29 cellular contexts compared by ENCODE assay signal in genomic region chr13:43116242-43116641, GRCh38.
DNase-seq lines count a peak whose midpoint lies in the region; ATAC-seq, FAIRE-seq and TF ChIP-seq lines count a peak whose summit lies in the region.
"Had no signal": no experiment of that assay in that cellular context is flagged by ENCODE, and none has a peak within 500 bp of the region (broad histone marks: within the 10 kb centered on the region; RNA-seq: fewer than 3 reads in every experiment).

No MANE protein-coding gene starts in this region.

- BruUV-seq in HepG2 (replicated peaks; lab: Mats Ljungman, UMichigan): no TSS peak

- TF ChIP-seq CTCF in HepG2 (CRISPR knock-in tag; IDR thresholded peaks at IDR 0.05) (0 out of 2 replicates have a peak, but pooled peaks have one; percentile 16), right lobe of liver (IDR thresholded peaks at IDR 0.05) (no peak), chondrocyte (IDR thresholded peaks at IDR 0.05) (peak; percentile 25), upper lobe of right lung (IDR thresholded peaks at IDR 0.05) (no peak)

- H3K27me3 ChIP-seq in HepG2 (ENCODE audit: control insufficient read depth in 1 of 2, insufficient read depth in 2 of 2, low read length in 2 of 2) (no peaks in the 10 kb centered on the region), right lobe of liver (no peaks in the 10 kb centered on the region), SJCRH30 (no peaks in the 10 kb centered on the region), upper lobe of right lung (no peaks in the 10 kb centered on the region)
- H3K27me3 ChIP-seq: BLaER1, cardiac muscle cell, right atrium auricular region, transverse colon had no signal

- H3K27ac ChIP-seq in HepG2 (ENCODE audit: extremely low read length, insufficient read depth, low read length) (no peak overlapping the region), right lobe of liver (no peak overlapping the region), SJCRH30 (no peak overlapping the region), upper lobe of right lung (no peak overlapping the region)
- H3K27ac ChIP-seq: BLaER1, cardiac muscle cell, HL-60, PC-9, right atrium auricular region, transverse colon had no signal

- TF ChIP-seq RAD21 in HepG2 (CRISPR knock-in tag; IDR thresholded peaks at IDR 0.05): no peak

- POLR2A ChIA-PET in HepG2 (lab: Yijun Ruan, JAX): no interaction called here

- H3K36me3 Mint-ChIP-seq in chondrocyte (ENCODE audit: low read depth): no peaks in the 10 kb centered on the region
- H3K36me3 Mint-ChIP-seq in stimulated activated memory B cell treated with anti-CD40 and anti-IgM and Interleukin-4, amounts not matched to agents 10 μg/mL and 1 μg/mL and 100 μg/mL, for 72 hours: no peaks in the 10 kb centered on the region
- H3K36me3 Mint-ChIP-seq: activated naive CD4-positive, alpha-beta T cell treated with anti-CD3 and anti-CD28 coated beads, Interleukin-2, amount 10 ng/mL, durations not matched to agents 7 days and 5 days; naive thymus-derived CD8-positive, alpha-beta T cell had no signal

- FAIRE-seq in HepG2 (lab: Jason Lieb, UNC): no peak
- FAIRE-seq: A204.1, GM19239 had no signal

- H3K9me3 ChIP-seq in HepG2 (ENCODE audit: low read length) (no peaks in the 10 kb centered on the region), right lobe of liver (no peaks in the 10 kb centered on the region), SJCRH30 (replicated peaks) (no peaks in the 10 kb centered on the region), upper lobe of right lung (no peaks in the 10 kb centered on the region)
- H3K9me3 ChIP-seq: BLaER1, right atrium auricular region, transverse colon had no signal

- CTCF ChIA-PET in HepG2 (lab: Yijun Ruan, JAX; ENCODE audit: low intra/inter-chr PET ratio, low total read pairs): no interaction called here

- H3K4me1 ChIP-seq in HepG2 (ENCODE audit: insufficient read depth, low read length) (peaks cover 10% of the 10 kb centered on the region), right lobe of liver (no peaks in the 10 kb centered on the region), SJCRH30 (no peaks in the 10 kb centered on the region), upper lobe of right lung (no peaks in the 10 kb centered on the region)
- H3K4me1 ChIP-seq: BLaER1 had no signal

- intact Hi-C loops in HepG2 (cut with micrococcal nuclease; ENCODE audit: unreplicated experiment): no loop called here
- intact Hi-C loops in right lobe of liver (cut with DNase I): no loop called here
- intact Hi-C loops in upper lobe of right lung (cut with DNase I): no loop called here

- no peaks in the 10 kb centered on the region for H3K27me3 Mint-ChIP-seq in chondrocyte (ENCODE audit: low read depth)
- no peaks in the 10 kb centered on the region for H3K27me3 Mint-ChIP-seq in stimulated activated memory B cell treated with anti-CD40 and anti-IgM and Interleukin-4, amounts not matched to agents 10 μg/mL and 1 μg/mL and 100 μg/mL, for 72 hours
- H3K27me3 Mint-ChIP-seq: stimulated activated naive CD8-positive, alpha-beta T cell treated with anti-CD3 and anti-CD28 coated beads, Interleukin-15, amount 100 ng/mL, for 72 hours had no signal

- peak; percentile 26; the same call in 1 of the 3 replicates for ATAC-seq in HepG2
- no peak for ATAC-seq in right lobe of liver
- no peak for ATAC-seq in HG03175 (IDR thresholded peaks at IDR 0.05; ENCODE audit: unreplicated experiment)
- no peak for ATAC-seq in stimulated activated memory B cell treated with anti-CD40 and anti-IgM and Interleukin-4, amounts not matched to agents 10 μg/mL and 1 μg/mL and 100 μg/mL, for 72 hours
- ATAC-seq in upper lobe of right lung: no peak
- ATAC-seq: left cardiac atrium; naive thymus-derived CD8-positive, alpha-beta T cell; stimulated activated naive CD8-positive, alpha-beta T cell treated with anti-CD3 and anti-CD28 coated beads, Interleukin-15, amount 100 ng/mL, for 72 hours had no signal

- no peak overlapping the region for H3K4me3 ChIP-seq in HepG2 (replicated peaks in 1 of 3; ENCODE audit: insufficient read depth in 1 of 3, low read depth in 2 of 3, low read length in 3 of 3)
- H3K4me3 ChIP-seq in right lobe of liver: no peak overlapping the region
- H3K4me3 ChIP-seq in SJCRH30: no peak overlapping the region
- H3K4me3 ChIP-seq in upper lobe of right lung: no peak overlapping the region
- H3K4me3 ChIP-seq: BLaER1, cardiac muscle cell, PC-9, right atrium auricular region, transverse colon had no signal

- H3K4me3 Mint-ChIP-seq in chondrocyte (ENCODE audit: unreplicated experiment): no peak overlapping the region
- H3K4me3 Mint-ChIP-seq in stimulated activated memory B cell treated with anti-CD40 and anti-IgM and Interleukin-4, amounts not matched to agents 10 μg/mL and 1 μg/mL and 100 μg/mL, for 72 hours: no peak overlapping the region
- H3K4me3 Mint-ChIP-seq: activated naive CD4-positive, alpha-beta T cell treated with anti-CD3 and anti-CD28 coated beads, Interleukin-2, amount 10 ng/mL, durations not matched to agents 7 days and 5 days; dendritic cell treated with granulocyte-macrophage colony-stimulating factor and Interleukin-4, amounts not matched to agents 40 ng/mL and 50 ng/mL, for 4 days; naive thymus-derived CD8-positive, alpha-beta T cell; stimulated activated naive CD8-positive, alpha-beta T cell treated with anti-CD3 and anti-CD28 coated beads, Interleukin-15, amount 100 ng/mL, for 72 hours had no signal

- H2AFZ ChIP-seq in HepG2 (ENCODE audit: low read length): no peak overlapping the region
- H2AFZ ChIP-seq: PC-9 had no signal

- no peaks in the 10 kb centered on the region for H3K9me3 Mint-ChIP-seq in chondrocyte (ENCODE audit: low read depth)
- H3K9me3 Mint-ChIP-seq in stimulated activated memory B cell treated with anti-CD40 and anti-IgM and Interleukin-4, amounts not matched to agents 10 μg/mL and 1 μg/mL and 100 μg/mL, for 72 hours: no peaks in the 10 kb centered on the region
- H3K9me3 Mint-ChIP-seq: activated naive CD4-positive, alpha-beta T cell treated with anti-CD3 and anti-CD28 coated beads, Interleukin-2, amount 10 ng/mL, durations not matched to agents 7 days and 5 days; dendritic cell treated with granulocyte-macrophage colony-stimulating factor and Interleukin-4, amounts not matched to agents 40 ng/mL and 50 ng/mL, for 4 days; naive thymus-derived CD8-positive, alpha-beta T cell; stimulated activated naive CD8-positive, alpha-beta T cell treated with anti-CD3 and anti-CD28 coated beads, Interleukin-15, amount 100 ng/mL, for 72 hours had no signal

- H3K9ac ChIP-seq in HepG2 (ENCODE audit: insufficient read depth, low read depth, low read length): no peak overlapping the region
- H3K9ac ChIP-seq: BLaER1 had no signal

- peak; percentile 5 for DNase-seq in HepG2 (ENCODE audit: low spot score)
- DNase-seq in right lobe of liver: no peak
- DNase-seq in NAMALWA (ENCODE audit: low spot score): peak; percentile 22
- DNase-seq in chondrocyte (ENCODE audit: low spot score): no peak
- no peak for DNase-seq in SJCRH30
- DNase-seq in upper lobe of right lung: no peak
- DNase-seq: activated CD4-positive, alpha-beta T cell treated with anti-CD3 and anti-CD28 coated beads for 4 hours; activated naive CD4-positive, alpha-beta T cell treated with anti-CD3 and anti-CD28 coated beads, Interleukin-2, amount 10 ng/mL, durations not matched to agents 7 days and 5 days; activated T-cell treated with anti-CD3 and anti-CD28 coated beads, Interleukin-2, amount 50 U/mL, for 48 hours; anterior cingulate cortex; glutamatergic neuron; left cardiac atrium; naive thymus-derived CD8-positive, alpha-beta T cell; NCI-H1417 treated with DMSO at 0.1 percent for 48 hours; PC-9; stimulated activated CD4-positive, alpha-beta T cell treated with anti-CD3 and anti-CD28 coated beads, Interleukin-12 subunit alpha, Interleukin-12 subunit beta, amount 100 ng/mL, for 4 hours; stimulated activated CD4-positive, alpha-beta T cell treated with anti-CD3 and anti-CD28 coated beads, Interleukin-4, amount 100 ng/mL, for 4 hours; stimulated activated naive CD8-positive, alpha-beta T cell treated with anti-CD3 and anti-CD28 coated beads, Interleukin-15, amount 100 ng/mL, for 72 hours; T-helper 1 cell; transverse colon had no signal

- no peaks in the 10 kb centered on the region for H3K79me2 ChIP-seq in HepG2 (ENCODE audit: insufficient read depth, low read length)

- TF ChIP-seq EP300 in HepG2 (IDR thresholded peaks at IDR 0.05; ENCODE audit: low read depth in 2 of 2, low read length in 2 of 2) (no peak), HepG2 (CRISPR knock-in tag; IDR thresholded peaks at IDR 0.05; ENCODE audit: borderline replicate concordance) (no peak)

- TF ChIP-seq POLR2A in HepG2 (IDR thresholded peaks at IDR 0.05; ENCODE audit: insufficient read depth in 1 of 2, low read depth in 2 of 2, low read length in 2 of 2): no peak
- TF ChIP-seq POLR2A in right lobe of liver (IDR thresholded peaks at IDR 0.05): no peak

- H3K27ac Mint-ChIP-seq in chondrocyte (ENCODE audit: unreplicated experiment): no peak overlapping the region
- H3K27ac Mint-ChIP-seq in stimulated activated memory B cell treated with anti-CD40 and anti-IgM and Interleukin-4, amounts not matched to agents 10 μg/mL and 1 μg/mL and 100 μg/mL, for 72 hours: no peak overlapping the region
- H3K27ac Mint-ChIP-seq: activated naive CD4-positive, alpha-beta T cell treated with anti-CD3 and anti-CD28 coated beads, Interleukin-2, amount 10 ng/mL, durations not matched to agents 7 days and 5 days; dendritic cell treated with granulocyte-macrophage colony-stimulating factor and Interleukin-4, amounts not matched to agents 40 ng/mL and 50 ng/mL, for 4 days; stimulated activated naive CD8-positive, alpha-beta T cell treated with anti-CD3 and anti-CD28 coated beads, Interleukin-15, amount 100 ng/mL, for 72 hours had no signal

- peaks cover 14% of the 10 kb centered on the region for H3K4me1 Mint-ChIP-seq in chondrocyte (ENCODE audit: low read depth)
- H3K4me1 Mint-ChIP-seq in stimulated activated memory B cell treated with anti-CD40 and anti-IgM and Interleukin-4, amounts not matched to agents 10 μg/mL and 1 μg/mL and 100 μg/mL, for 72 hours: no peaks in the 10 kb centered on the region
- H3K4me1 Mint-ChIP-seq: activated naive CD4-positive, alpha-beta T cell treated with anti-CD3 and anti-CD28 coated beads, Interleukin-2, amount 10 ng/mL, durations not matched to agents 7 days and 5 days; naive thymus-derived CD8-positive, alpha-beta T cell; stimulated activated naive CD8-positive, alpha-beta T cell treated with anti-CD3 and anti-CD28 coated beads, Interleukin-15, amount 100 ng/mL, for 72 hours had no signal

- H3K4me2 ChIP-seq in HepG2 (ENCODE audit: low read depth, low read length): no peak overlapping the region
- H3K4me2 ChIP-seq: BLaER1, PC-9 had no signal

- in situ Hi-C loops in HepG2 (cut with HindIII; ENCODE audit: extremely low pct_ligation_motif_present, low pct_unique_long_range_greater_than_20kb): no loop called here

- no peaks in the 10 kb centered on the region for H3K36me3 ChIP-seq in HepG2 (replicated peaks in 1 of 2; ENCODE audit: control insufficient read depth in 1 of 2, insufficient read depth in 2 of 2, low read length in 2 of 2)
- no peaks in the 10 kb centered on the region for H3K36me3 ChIP-seq in right lobe of liver
- H3K36me3 ChIP-seq in SJCRH30: no peaks in the 10 kb centered on the region; the same call in 1 of the 2 replicates
- H3K36me3 ChIP-seq in upper lobe of right lung: no peaks in the 10 kb centered on the region
- H3K36me3 ChIP-seq: BLaER1, cardiac muscle cell, right atrium auricular region, transverse colon had no signal

- WGBS in HepG2 (ENCODE audit: low lambda C conversion rate): 68% methylated on average over 7 of the region's 7 CpGs
- 91% methylated on average over 7 of the region's 7 CpGs for WGBS in right lobe of liver (ENCODE audit: insufficient coverage, low coverage, low lambda C conversion rate, missing lambda C conversion rate)

- H4K20me1 ChIP-seq in HepG2 (ENCODE audit: insufficient read depth, low read length): no peaks in the 10 kb centered on the region
- H4K20me1 ChIP-seq: BLaER1 had no signal

Comparison
In these comparisons a context has a peak if more than half of its experiments do, and no peak if none do; other contexts are left out.
1. DNase-seq: peak in HepG2 (single experiment) and NAMALWA (single experiment); none in right lobe of liver (0 of 3), chondrocyte (single experiment), SJCRH30 (0 of 2) and upper lobe of right lung (single experiment).
2. CTCF ChIP-seq: peak in HepG2 (single experiment) and chondrocyte (single experiment); none in right lobe of liver (0 of 4) and upper lobe of right lung (single experiment).